ENCODE assay signal across 26 cellular contexts in genomic region chr1:54353959-54354358, GRCh38. TPM values are rescaled to one million over a fixed set of nuclear protein-coding genes. Genes with fewer than 3 reads are reported as not detected.
DNase-seq lines count a peak whose midpoint lies in the region; ATAC-seq and TF ChIP-seq lines count a peak whose summit lies in the region.
"Had no signal": no experiment of that assay in that cellular context is flagged by ENCODE, and none has a peak within 500 bp of the region (broad histone marks: within the 10 kb centered on the region; RNA-seq: fewer than 3 reads in every experiment).

No MANE protein-coding gene starts in this region.

- H3K9me3 ChIP-seq in mucosa of descending colon: no peaks in the 10 kb centered on the region
- H3K9me3 ChIP-seq: spleen, suprapubic skin had no signal

- intact Hi-C loops in mucosa of descending colon (cut with DNase I, micrococcal nuclease): no loop called here

- TF ChIP-seq CTCF in mesothelial cell of epicardium (IDR thresholded peaks at IDR 0.05; ENCODE audit: unreplicated experiment): no peak
- no peak for TF ChIP-seq CTCF in mucosa of descending colon (IDR thresholded peaks at IDR 0.05)

- no peak overlapping the region for H3K4me3 Mint-ChIP-seq in stimulated activated naive CD8-positive, alpha-beta T cell treated with anti-CD3 and anti-CD28 coated beads, Interleukin-15, Interleukin-2, amounts not matched to agents 100 ng/mL and 50 ng/mL, for 24 hours
- no peak overlapping the region for H3K4me3 Mint-ChIP-seq in mesothelial cell of epicardium
- H3K4me3 Mint-ChIP-seq: activated CD4-positive, alpha-beta memory T cell treated with anti-CD3 and anti-CD28 coated beads, Interleukin-2, amount 10 ng/mL, durations not matched to agents 7 days and 5 days; activated T-cell treated with anti-CD3 and anti-CD28 coated beads, Interleukin-2, amount 50 U/mL, for 72 hours; HFFc6; memory B cell; T-helper 1 cell treated with Interleukin-12 subunit alpha and Interleukin-12 subunit beta and Interleukin-4 antibody, amounts not matched to agents 30 μg/mL and 1 μg/mL, for 36 hours had no signal

- no peaks in the 10 kb centered on the region for H3K27me3 Mint-ChIP-seq in stimulated activated naive CD8-positive, alpha-beta T cell treated with anti-CD3 and anti-CD28 coated beads, Interleukin-15, Interleukin-2, amounts not matched to agents 100 ng/mL and 50 ng/mL, for 24 hours
- no peaks in the 10 kb centered on the region for H3K27me3 Mint-ChIP-seq in mesothelial cell of epicardium (ENCODE audit: low read depth)
- H3K27me3 Mint-ChIP-seq: activated CD4-positive, alpha-beta memory T cell treated with anti-CD3 and anti-CD28 coated beads, Interleukin-2, amount 10 ng/mL, durations not matched to agents 7 days and 5 days; memory B cell had no signal

- peaks cover 72% of the 10 kb centered on the region for H3K4me1 Mint-ChIP-seq in stimulated activated naive CD8-positive, alpha-beta T cell treated with anti-CD3 and anti-CD28 coated beads, Interleukin-15, Interleukin-2, amounts not matched to agents 100 ng/mL and 50 ng/mL, for 24 hours (ENCODE audit: low read depth)
- H3K4me1 Mint-ChIP-seq in mesothelial cell of epicardium: peaks cover 80% of the 10 kb centered on the region

- peaks cover 9% of the 10 kb centered on the region for H3K36me3 Mint-ChIP-seq in stimulated activated naive CD8-positive, alpha-beta T cell treated with anti-CD3 and anti-CD28 coated beads, Interleukin-15, Interleukin-2, amounts not matched to agents 100 ng/mL and 50 ng/mL, for 24 hours (ENCODE audit: low read depth)
- peaks cover 7% of the 10 kb centered on the region for H3K36me3 Mint-ChIP-seq in mesothelial cell of epicardium

- ATAC-seq in stimulated activated naive CD8-positive, alpha-beta T cell treated with anti-CD3 and anti-CD28 coated beads, Interleukin-15, Interleukin-2, amounts not matched to agents 100 U/mL and 50 U/mL, for 24 hours: no peak
- ATAC-seq in mucosa of descending colon: no peak
- ATAC-seq: activated naive CD4-positive, alpha-beta T cell treated with anti-CD3 and anti-CD28 coated beads, Interleukin-2, amount 50 U/mL, for 72 hours; activated T-cell treated with anti-CD3 and anti-CD28 coated beads, Interleukin-2, amount 50 U/mL, for 72 hours had no signal

- no peak for DNase-seq in stimulated activated naive CD8-positive, alpha-beta T cell treated with anti-CD3 and anti-CD28 coated beads, Interleukin-15, Interleukin-2, amounts not matched to agents 100 U/mL and 50 U/mL, for 24 hours
- peak; percentile 29 for DNase-seq in amniotic epithelial cell (ENCODE audit: low read depth)
- no peak for DNase-seq in mesothelial cell of epicardium (ENCODE audit: low spot score in 2 of 2, unreplicated experiment in 2 of 2)
- no peak for DNase-seq in HT-29 (ENCODE audit: low spot score)
- no peak for DNase-seq in HPDE6-E6E7 (ENCODE audit: extremely low spot score)
- no peak for DNase-seq in mucosa of descending colon
- no peak for DNase-seq in AG08396 (ENCODE audit: low spot score)
- DNase-seq: activated CD4-positive, alpha-beta memory T cell treated with anti-CD3 and anti-CD28 coated beads, Interleukin-2, amount 10 ng/mL, durations not matched to agents 7 days and 5 days; activated T-cell treated with anti-CD3 and anti-CD28 coated beads, Interleukin-2, amount 50 U/mL, for 72 hours; brain microvascular endothelial cell; DMS79 treated with DMSO at 0.1 percent for 48 hours; HFFc6; hypothalamus; KG1; kidney glomerular epithelial cell; NCI-H1048; NCI-H2081; NCI-H524 treated with DMSO at 0.1 percent for 48 hours; occipital lobe; SHP77; spleen had no signal

- peak overlapping the region; percentile 41 for H3K27ac Mint-ChIP-seq in stimulated activated naive CD8-positive, alpha-beta T cell treated with anti-CD3 and anti-CD28 coated beads, Interleukin-15, Interleukin-2, amounts not matched to agents 100 ng/mL and 50 ng/mL, for 24 hours
- peak overlapping the region; percentile 95 for H3K27ac Mint-ChIP-seq in mesothelial cell of epicardium
- H3K27ac Mint-ChIP-seq: activated CD4-positive, alpha-beta memory T cell treated with anti-CD3 and anti-CD28 coated beads, Interleukin-2, amount 10 ng/mL, durations not matched to agents 7 days and 5 days; activated T-cell treated with anti-CD3 and anti-CD28 coated beads, Interleukin-2, amount 50 U/mL, for 72 hours; HFFc6; memory B cell had no signal

- no peaks in the 10 kb centered on the region for H3K9me3 Mint-ChIP-seq in stimulated activated naive CD8-positive, alpha-beta T cell treated with anti-CD3 and anti-CD28 coated beads, Interleukin-15, Interleukin-2, amounts not matched to agents 100 ng/mL and 50 ng/mL, for 24 hours
- no peaks in the 10 kb centered on the region for H3K9me3 Mint-ChIP-seq in mesothelial cell of epicardium
- H3K9me3 Mint-ChIP-seq: activated CD4-positive, alpha-beta memory T cell treated with anti-CD3 and anti-CD28 coated beads, Interleukin-2, amount 10 ng/mL, durations not matched to agents 7 days and 5 days; activated naive CD4-positive, alpha-beta T cell treated with anti-CD3 and anti-CD28 coated beads, Interleukin-2, amount 50 U/mL, for 72 hours; activated T-cell treated with anti-CD3 and anti-CD28 coated beads, Interleukin-2, amount 50 U/mL, for 72 hours; HFFc6; memory B cell; T-helper 1 cell treated with Interleukin-12 subunit alpha and Interleukin-12 subunit beta and Interleukin-4 antibody, amounts not matched to agents 30 μg/mL and 1 μg/mL, for 36 hours had no signal

- H3K4me3 ChIP-seq in mucosa of descending colon: no peak overlapping the region
- H3K4me3 ChIP-seq: spleen, suprapubic skin had no signal

- H3K36me3 ChIP-seq in mucosa of descending colon (ENCODE audit: low read depth): no peaks in the 10 kb centered on the region
- H3K36me3 ChIP-seq: brain microvascular endothelial cell, suprapubic skin had no signal

- peaks cover 20% of the 10 kb centered on the region for H3K4me1 ChIP-seq in mucosa of descending colon (ENCODE audit: low read depth)

RNA-seq across cellular contexts. Expression of gene SSBP3, which starts 52.2 kb away (rescaled TPM):
- total RNA-seq in mesothelial cell of epicardium (171 to 188 TPM (median 172 TPM) in 3 replicates), mucosa of descending colon (10 to 100 TPM; 77.8 to 85.1 (median 82.0) TPM)
- 15.5 and 18.2 TPM in 2 replicates for total RNA-seq in HT-29 (2014; rRNA removed; shearing (Covaris generic))
